In genomic region chr16:2148714-2149629, GRCh38 we compare ENCODE assay signal across 8 cellular contexts. TPM values are rescaled to one million over a fixed set of nuclear protein-coding genes. Genes with fewer than 3 reads are reported as not detected.
DNase-seq lines count a peak whose midpoint lies in the region; ATAC-seq and TF ChIP-seq lines count a peak whose summit lies in the region.

No MANE protein-coding gene starts in this region.

- peak overlapping the region; percentile 27 for H3K4me3 ChIP-seq in SJSA1
- peak overlapping the region; percentile 24 for H3K4me3 ChIP-seq in epithelial cell of esophagus (ENCODE audit: low read length)
- peak overlapping the region; percentile 55 for H3K4me3 ChIP-seq in rectal smooth muscle tissue (ENCODE audit: low read length)

- H3K9me3 Mint-ChIP-seq in activated naive CD4-positive, alpha-beta T cell treated with anti-CD3 and anti-CD28 coated beads, Interleukin-2, amount 10 ng/mL, durations not matched to agents 7 days and 5 days, result no peaks in the 10 kb centered on the region

- no peak overlapping the region for H3K9ac ChIP-seq in rectal smooth muscle tissue (ENCODE audit: low read length)

- H3K9me3 ChIP-seq in SJSA1 (replicated peaks), result no peaks in the 10 kb centered on the region

- peaks cover 10% of the 10 kb centered on the region for H3K36me3 Mint-ChIP-seq in activated naive CD4-positive, alpha-beta T cell treated with anti-CD3 and anti-CD28 coated beads, Interleukin-2, amount 10 ng/mL, durations not matched to agents 7 days and 5 days

- peak; percentile 53 for DNase-seq in activated naive CD4-positive, alpha-beta T cell treated with anti-CD3 and anti-CD28 coated beads, Interleukin-2, amount 10 ng/mL, durations not matched to agents 7 days and 5 days
- no peak for DNase-seq in activated naive CD4-positive, alpha-beta T cell treated with anti-CD3 and anti-CD28 coated beads, Interleukin-2, amount 50 U/mL, for 16 hours
- DNase-seq in SJSA1 (ENCODE audit: low read depth in 1 of 2, low spot score in 2 of 2), result no peak
- peak; percentile 29 for DNase-seq in epithelial cell of esophagus (ENCODE audit: low read depth)
- no peak for DNase-seq in MV-4-11 (lab: John Stamatoyannopoulos, UW)

- H3K27me3 ChIP-seq in SJSA1 (replicated peaks) (no peaks in the 10 kb centered on the region), rectal smooth muscle tissue (ENCODE audit: control insufficient read depth, insufficient read depth, low read length) (peaks cover 3% of the 10 kb centered on the region)

- peaks cover 45% of the 10 kb centered on the region for H3K27me3 Mint-ChIP-seq in activated naive CD4-positive, alpha-beta T cell treated with anti-CD3 and anti-CD28 coated beads, Interleukin-2, amount 10 ng/mL, durations not matched to agents 7 days and 5 days

- ATAC-seq in HG02884 (IDR thresholded peaks at IDR 0.05; ENCODE audit: unreplicated experiment), result no peak
- no peak for ATAC-seq in GM18909 (IDR thresholded peaks at IDR 0.05; ENCODE audit: poor library complexity, unreplicated experiment)

- no peak for TF ChIP-seq CTCF in epithelial cell of esophagus (IDR thresholded peaks at IDR 0.05; ENCODE audit: insufficient read depth, low read depth, low read length, missing control alignments)

- H3K27ac ChIP-seq in SJSA1, result no peak overlapping the region
- H3K27ac ChIP-seq in rectal smooth muscle tissue (ENCODE audit: low read depth, low read length), result no peak overlapping the region

- peaks cover 32% of the 10 kb centered on the region for H3K4me1 Mint-ChIP-seq in activated naive CD4-positive, alpha-beta T cell treated with anti-CD3 and anti-CD28 coated beads, Interleukin-2, amount 10 ng/mL, durations not matched to agents 7 days and 5 days

- H3K27ac Mint-ChIP-seq in activated naive CD4-positive, alpha-beta T cell treated with anti-CD3 and anti-CD28 coated beads, Interleukin-2, amount 10 ng/mL, durations not matched to agents 7 days and 5 days, result no peak overlapping the region

- peak overlapping the region; percentile 33 for H3K4me3 Mint-ChIP-seq in activated naive CD4-positive, alpha-beta T cell treated with anti-CD3 and anti-CD28 coated beads, Interleukin-2, amount 10 ng/mL, durations not matched to agents 7 days and 5 days

- CTCF ChIA-PET in activated naive CD4-positive, alpha-beta T cell treated with anti-CD3 and anti-CD28 coated beads, Interleukin-2, amount 10 ng/mL, durations not matched to agents 7 days and 5 days (lab: Charles Lee), result interaction anchor here (1.5 to 2.3 kb wide), 2 partner anchors 8 to 144 kb away, joined by 6 to 10 read pairs; no protein-coding TSS in a partner anchor

- H3K4me1 ChIP-seq in SJSA1 (replicated peaks) (peaks cover 38% of the 10 kb centered on the region), rectal smooth muscle tissue (ENCODE audit: control insufficient read depth, insufficient read depth, low read length) (peaks cover 18% of the 10 kb centered on the region)

- H3K36me3 ChIP-seq in SJSA1 (peaks cover 47% of the 10 kb centered on the region), rectal smooth muscle tissue (ENCODE audit: control insufficient read depth, insufficient read depth, low read length) (peaks cover 4% of the 10 kb centered on the region)

RNA-seq across cellular contexts. Expression of gene RAB26, which starts 0.5 kb away (rescaled TPM):
- 0.16 TPM in 1 of 2 replicates, not detected in the other for total RNA-seq in SJSA1 (2014; rRNA removed; shearing (Covaris generic))

RNA-seq across cellular contexts. Expression of gene TRAF7, which starts 6.6 kb away (rescaled TPM):
- 26.4 and 39.5 TPM in 2 replicates for total RNA-seq in SJSA1 (2014; rRNA removed; shearing (Covaris generic))

RNA-seq across cellular contexts. Expression of gene PKD1, which starts 13.3 kb away (rescaled TPM):
- total RNA-seq in SJSA1 (2014; rRNA removed; shearing (Covaris generic)), result 60.4 and 97.9 TPM in 2 replicates

RNA-seq across cellular contexts. Expression of gene CASKIN1, which starts 47.4 kb away (rescaled TPM):
- total RNA-seq in SJSA1 (2014; rRNA removed; shearing (Covaris generic)), result not detected in 2 replicates

RNA-seq across cellular contexts. Expression of gene MLST8, which starts 56.3 kb away (rescaled TPM):
- 25.3 and 34.1 TPM in 2 replicates for total RNA-seq in SJSA1 (2014; rRNA removed; shearing (Covaris generic))

Comparison
In these comparisons a context has a peak if more than half of its experiments do, and no peak if none do; other contexts are left out.
1. DNase-seq: peak in activated naive CD4-positive, alpha-beta T cell treated with anti-CD3 and anti-CD28 coated beads, Interleukin-2, amount 10 ng/mL, durations not matched to agents 7 days and 5 days (single experiment) and epithelial cell of esophagus (single experiment); none in activated naive CD4-positive, alpha-beta T cell treated with anti-CD3 and anti-CD28 coated beads, Interleukin-2, amount 50 U/mL, for 16 hours (single experiment), SJSA1 (0 of 2) and MV-4-11 (single experiment).
2. Peak in every context shown above with its lines, with median percentiles within 50 percentile points of each other: H3K4me3 ChIP-seq.